Comparison of ENCODE assay signal across 8 cellular contexts in the genomic region with DNA sequence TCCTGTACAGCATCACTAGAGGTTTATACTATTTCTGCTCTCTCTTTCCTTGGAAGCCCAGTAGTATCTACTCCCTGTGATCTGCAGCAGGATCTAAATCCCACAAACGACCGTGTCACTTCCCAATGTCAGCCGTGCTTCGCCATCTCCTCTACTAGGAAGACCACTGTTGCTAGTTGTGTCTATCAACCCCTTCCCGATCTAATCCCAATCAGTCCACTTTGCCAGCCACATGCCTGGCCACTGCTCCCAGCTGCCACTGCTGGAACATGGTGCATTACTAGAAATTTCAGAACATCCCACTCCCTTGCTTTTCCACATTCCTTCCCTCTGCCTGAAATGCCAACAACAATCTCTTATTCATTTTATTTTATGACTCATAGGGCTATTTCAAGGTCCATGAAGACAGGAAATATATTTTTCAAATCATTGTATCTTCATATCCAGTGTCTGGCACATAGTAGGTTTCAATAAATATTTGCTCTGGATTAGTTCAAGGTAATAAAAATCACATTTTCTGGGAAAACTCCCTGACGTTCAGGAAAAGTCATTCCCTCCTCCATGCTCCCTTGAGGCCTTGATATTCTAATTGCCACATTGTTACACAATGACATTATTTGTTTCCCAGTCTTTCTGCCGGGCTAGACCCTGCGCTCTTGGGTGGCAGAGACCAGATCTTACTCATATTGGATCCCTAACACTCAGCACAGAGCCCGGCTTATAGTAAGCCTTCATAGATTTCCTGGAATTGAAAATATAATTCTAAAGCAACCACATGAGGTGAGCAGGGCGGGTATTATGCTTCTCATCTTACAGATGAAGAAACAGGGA. TPM values are rescaled to one million over a fixed set of nuclear protein-coding genes. Genes with fewer than 3 reads are reported as not detected.
DNase-seq lines count a peak whose midpoint lies in the region; ATAC-seq, FAIRE-seq and TF ChIP-seq lines count a peak whose summit lies in the region.

No MANE protein-coding gene starts in this region.

- intact Hi-C loops in naive thymus-derived CD4-positive, alpha-beta T cell (cut with micrococcal nuclease) = loop anchor here (5.0 to 10.0 kb wide), 11 partner anchors 282 to 1370 kb away; a partner anchor contains a TSS

- H3K4me1 ChIP-seq in naive thymus-derived CD4-positive, alpha-beta T cell (ENCODE audit: control insufficient read depth in 2 of 2, insufficient read depth in 2 of 2, low read length in 2 of 2) = peaks cover 25 to 34% of the 10 kb centered on the region in 2 donors

- H3K36me3 ChIP-seq in KOPT-K1 (ENCODE audit: insufficient read depth, low read length) = no peaks in the 10 kb centered on the region
- H3K36me3 ChIP-seq in naive thymus-derived CD4-positive, alpha-beta T cell (ENCODE audit: control insufficient read depth in 2 of 3, insufficient read depth in 3 of 3, low read length in 3 of 3) = peaks cover 0 to 20% (median 0%) of the 10 kb centered on the region in 3 experiments

- no peaks in the 10 kb centered on the region for H3K27me3 ChIP-seq in naive thymus-derived CD4-positive, alpha-beta T cell (ENCODE audit: control insufficient read depth in 2 of 2, insufficient read depth in 2 of 2, low read length in 2 of 2)

- H3K27ac Mint-ChIP-seq in naive thymus-derived CD4-positive, alpha-beta T cell = peak overlapping the region in 6 of 9 donors; percentile 92 to 97 (median 96)
- H3K27ac Mint-ChIP-seq in activated T-cell treated with anti-CD3 and anti-CD28 coated beads, Interleukin-2, amount 50 U/mL, for 72 hours = no peak overlapping the region

- peak; percentile 14 for FAIRE-seq in A204.1 (lab: Jason Lieb, UNC)

- H3K4me1 Mint-ChIP-seq in naive thymus-derived CD4-positive, alpha-beta T cell = peaks cover 35 to 67% (median 55%) of the 10 kb centered on the region in 7 donors
- peaks cover 52% of the 10 kb centered on the region for H3K4me1 Mint-ChIP-seq in activated T-cell treated with anti-CD3 and anti-CD28 coated beads, Interleukin-2, amount 50 U/mL, for 72 hours (ENCODE audit: low read depth)

- DNase-seq in choroid plexus epithelial cell (ENCODE audit: low read depth) (peak; percentile 62), SKM-1 treated with dmso at 0.1 percent for 144 hours (lab: John Stamatoyannopoulos, UW; ENCODE audit: unreplicated experiment) (no peak), NCI-H2081 treated with DMSO at 0.1 percent for 48 hours (lab: John Stamatoyannopoulos, UW) (no peak)
- DNase-seq in naive thymus-derived CD4-positive, alpha-beta T cell = no peak
- no peak for DNase-seq in activated T-cell treated with anti-CD3 and anti-CD28 coated beads, Interleukin-2, amount 50 U/mL, for 72 hours

- no peak for ATAC-seq in naive thymus-derived CD4-positive, alpha-beta T cell
- ATAC-seq in HG03135 (IDR thresholded peaks at IDR 0.05; ENCODE audit: unreplicated experiment) = no peak
- ATAC-seq in activated T-cell treated with anti-CD3 and anti-CD28 coated beads, Interleukin-2, amount 50 U/mL, for 72 hours (replicated peaks in 1 of 2) = no peak

- H3K4me3 ChIP-seq in choroid plexus epithelial cell (ENCODE audit: low read depth, low read length) = no peak overlapping the region
- H3K4me3 ChIP-seq in naive thymus-derived CD4-positive, alpha-beta T cell (ENCODE audit: low read length) = no peak overlapping the region

- peaks cover 0 to 4% (median 0%) of the 10 kb centered on the region in 11 donors for H3K9me3 Mint-ChIP-seq in naive thymus-derived CD4-positive, alpha-beta T cell
- no peaks in the 10 kb centered on the region for H3K9me3 Mint-ChIP-seq in activated T-cell treated with anti-CD3 and anti-CD28 coated beads, Interleukin-2, amount 50 U/mL, for 72 hours

- POLR2A ChIA-PET in naive thymus-derived CD4-positive, alpha-beta T cell (lab: Charles Lee) = interaction anchor here (0.6 to 2.9 kb wide), 6 partner anchors 213 to 825 kb away, joined by 3 to 23 read pairs (median 4); no protein-coding TSS in a partner anchor

- no peaks in the 10 kb centered on the region for H3K9me3 ChIP-seq in KOPT-K1 (ENCODE audit: insufficient read depth, low read length, poor library complexity, severe bottlenecking)
- H3K9me3 ChIP-seq in naive thymus-derived CD4-positive, alpha-beta T cell (ENCODE audit: control insufficient read depth in 2 of 3, low read length in 3 of 3) = no peaks in the 10 kb centered on the region

- H3K27ac ChIP-seq in KOPT-K1 (ENCODE audit: low read depth, low read length, poor library complexity, severe bottlenecking) = peak overlapping the region; percentile 96
- peak overlapping the region; percentile 84 for H3K27ac ChIP-seq in naive thymus-derived CD4-positive, alpha-beta T cell (ENCODE audit: low read depth, low read length)

- CTCF ChIA-PET in naive thymus-derived CD4-positive, alpha-beta T cell (lab: Charles Lee) = interaction anchor here (0.6 to 4.7 kb wide), 7 partner anchors 14 to 1025 kb away, joined by 3 to 45 read pairs (median 21); no protein-coding TSS in a partner anchor

- H3K27me3 Mint-ChIP-seq in naive thymus-derived CD4-positive, alpha-beta T cell = peaks cover 0 to 13% (median 0%) of the 10 kb centered on the region in 5 donors
- peaks cover 19% of the 10 kb centered on the region for H3K27me3 Mint-ChIP-seq in activated T-cell treated with anti-CD3 and anti-CD28 coated beads, Interleukin-2, amount 50 U/mL, for 72 hours (ENCODE audit: low read depth)

- no peak for TF ChIP-seq CTCF in choroid plexus epithelial cell (conservative IDR thresholded peaks at IDR 0.05; ENCODE audit: low read depth, low read length)

- H3K4me3 Mint-ChIP-seq in naive thymus-derived CD4-positive, alpha-beta T cell = peak overlapping the region in 9 of 10 donors; percentile 30 to 100 (median 96)
- no peak overlapping the region for H3K4me3 Mint-ChIP-seq in activated T-cell treated with anti-CD3 and anti-CD28 coated beads, Interleukin-2, amount 50 U/mL, for 72 hours

- H3K36me3 Mint-ChIP-seq in naive thymus-derived CD4-positive, alpha-beta T cell = peaks cover 0 to 20% (median 5%) of the 10 kb centered on the region in 5 donors
- H3K36me3 Mint-ChIP-seq in activated T-cell treated with anti-CD3 and anti-CD28 coated beads, Interleukin-2, amount 50 U/mL, for 72 hours (ENCODE audit: insufficient read depth in 2 of 2) = peaks cover 3 to 5% of the 10 kb centered on the region in 2 donors

RNA-seq across cellular contexts. Expression of a gene that starts 2.1 kb away (rescaled TPM):
- total RNA-seq in naive thymus-derived CD4-positive, alpha-beta T cell = 100 to 1,000 TPM in 3 of 5 experiments, 10 to 100 TPM in 2; 63.1 to 125 (median 110) TPM
- 10 to 100 TPM; 41.3 to 57.7 TPM for polyA plus RNA-seq in naive thymus-derived CD4-positive, alpha-beta T cell
- 1 to 10 TPM; 2.4 to 4.1 TPM for total RNA-seq in activated T-cell treated with anti-CD3 and anti-CD28 coated beads, Interleukin-2, amount 50 U/mL, for 72 hours

Comparison
In these comparisons a context has a peak if more than half of its experiments do, and no peak if none do; other contexts are left out.
1. H3K4me3 Mint-ChIP-seq: peak in naive thymus-derived CD4-positive, alpha-beta T cell (9 of 10); none in activated T-cell treated with anti-CD3 and anti-CD28 coated beads, Interleukin-2, amount 50 U/mL, for 72 hours (0 of 2).
2. RNA of a gene that starts 2.1 kb away (total RNA-seq): 63.1 to 125 TPM in naive thymus-derived CD4-positive, alpha-beta T cell; 2.4 to 4.1 TPM in activated T-cell treated with anti-CD3 and anti-CD28 coated beads, Interleukin-2, amount 50 U/mL, for 72 hours; every median in the first group is over 10 times any median in the second.